Comparison of ENCODE assay signal across 34 cellular contexts in the genomic region with DNA sequence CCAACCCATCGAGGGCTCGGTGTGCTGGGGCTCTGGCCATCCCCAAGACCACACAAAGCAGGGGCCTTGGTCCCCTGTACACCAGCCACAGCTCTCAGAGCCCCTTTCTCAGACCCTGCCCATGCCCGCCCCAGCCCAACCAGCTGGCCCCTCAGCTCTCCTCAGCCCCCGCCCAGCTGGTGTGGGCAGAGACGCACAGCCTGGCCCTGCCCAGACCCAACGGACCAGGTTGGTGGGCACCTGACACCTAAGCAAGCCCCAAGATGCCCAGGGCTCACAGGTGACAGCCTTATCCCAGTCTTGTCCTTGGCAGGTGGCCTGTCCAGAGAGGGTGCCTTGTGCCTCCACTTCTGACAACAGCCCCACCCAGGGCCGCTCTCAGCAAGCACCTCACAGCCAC.
"Had no signal": no experiment of that assay in that cellular context is flagged by ENCODE, and none has a peak within 500 bp of the region (broad histone marks: within the 10 kb centered on the region; RNA-seq: fewer than 3 reads in every experiment).

No MANE protein-coding gene starts in this region.

- H3K4me1 ChIP-seq: adrenal gland, body of pancreas, breast epithelium had no signal

- H3K4me1 Mint-ChIP-seq: activated B cell treated with CpG ODN at 0.5 μM for 24 hours; activated CD4-positive, alpha-beta T cell treated with anti-CD3 and anti-CD28 coated beads, Interleukin-2, amount 10 ng/mL, durations not matched to agents 24 days and 14 days; activated naive CD8-positive, alpha-beta T cell treated with anti-CD3 and anti-CD28 coated beads for 36 hours; activated T-helper 17 cell treated with anti-CD3 and anti-CD28 coated beads, Interleukin-2, amount 50 U/mL, for 72 hours had no signal

- H3K9me3 Mint-ChIP-seq: activated B cell treated with CpG ODN at 0.5 μM for 24 hours; activated CD4-positive, alpha-beta memory T cell treated with anti-CD3 and anti-CD28 coated beads for 36 hours; activated CD4-positive, alpha-beta T cell treated with anti-CD3 and anti-CD28 coated beads, Interleukin-2, amount 10 ng/mL, durations not matched to agents 24 days and 14 days; activated CD8-positive, alpha-beta T cell treated with anti-CD3 and anti-CD28 coated beads for 36 hours; activated naive CD4-positive, alpha-beta T cell treated with anti-CD3 and anti-CD28 coated beads, Interleukin-2, amount 50 U/mL, for 72 hours; activated naive CD8-positive, alpha-beta T cell treated with anti-CD3 and anti-CD28 coated beads for 36 hours; activated T-cell treated with anti-CD3 and anti-CD28 coated beads, Interleukin-2, amount 50 U/mL, for 4 hours; activated T-cell treated with anti-CD3 and anti-CD28 coated beads, Interleukin-2, amount 50 U/mL, for 72 hours; activated T-helper 1 cell treated with anti-CD3 and anti-CD28 coated beads, Interleukin-12 subunit alpha, Interleukin-12 subunit beta, Interleukin-2, Interleukin-4 antibody, amounts not matched to agents 30 ng/mL and 10 ng/mL and 1 ng/mL, durations not matched to agents 14 hours and 24 hours and 36 hours; activated T-helper 17 cell treated with anti-CD3 and anti-CD28 coated beads, Interleukin-2, amount 50 U/mL, for 72 hours; T-helper 1 cell treated with Interleukin-12 subunit alpha and Interleukin-12 subunit beta and Interleukin-4 antibody, amounts not matched to agents 30 μg/mL and 1 μg/mL, for 36 hours; T-helper 2 cell treated with Interferon-gamma antibody and Interleukin-4, amounts not matched to agents 5 μg/mL and 100 μg/mL, for 36 hours had no signal

- H3K27ac Mint-ChIP-seq: activated B cell treated with CpG ODN at 0.5 μM for 24 hours; activated CD4-positive, alpha-beta memory T cell treated with anti-CD3 and anti-CD28 coated beads for 36 hours; activated CD4-positive, alpha-beta T cell treated with anti-CD3 and anti-CD28 coated beads, Interleukin-2, amount 10 ng/mL, durations not matched to agents 24 days and 14 days; activated CD8-positive, alpha-beta T cell treated with anti-CD3 and anti-CD28 coated beads for 36 hours; activated naive CD8-positive, alpha-beta T cell treated with anti-CD3 and anti-CD28 coated beads for 36 hours; activated T-cell treated with anti-CD3 and anti-CD28 coated beads, Interleukin-2, amount 50 U/mL, for 72 hours; activated T-helper 1 cell treated with anti-CD3 and anti-CD28 coated beads, Interleukin-12 subunit alpha, Interleukin-12 subunit beta, Interleukin-2, Interleukin-4 antibody, amounts not matched to agents 30 ng/mL and 10 ng/mL and 1 ng/mL, durations not matched to agents 14 hours and 24 hours and 36 hours; activated T-helper 17 cell treated with anti-CD3 and anti-CD28 coated beads, Interleukin-2, amount 50 U/mL, for 72 hours; T-helper 1 cell treated with Interleukin-12 subunit alpha and Interleukin-12 subunit beta and Interleukin-4 antibody, amounts not matched to agents 30 μg/mL and 1 μg/mL, for 36 hours; T-helper 2 cell treated with Interferon-gamma antibody and Interleukin-4, amounts not matched to agents 5 μg/mL and 100 μg/mL, for 36 hours had no signal

- H3K36me3 Mint-ChIP-seq: activated CD4-positive, alpha-beta memory T cell treated with anti-CD3 and anti-CD28 coated beads for 36 hours; activated naive CD4-positive, alpha-beta T cell treated with anti-CD3 and anti-CD28 coated beads, Interleukin-2, amount 50 U/mL, for 72 hours; activated naive CD8-positive, alpha-beta T cell treated with anti-CD3 and anti-CD28 coated beads for 36 hours had no signal

- H3K4me3 Mint-ChIP-seq: activated B cell treated with CpG ODN at 0.5 μM for 24 hours; activated CD4-positive, alpha-beta memory T cell treated with anti-CD3 and anti-CD28 coated beads for 36 hours; activated CD4-positive, alpha-beta T cell treated with anti-CD3 and anti-CD28 coated beads, Interleukin-2, amount 10 ng/mL, durations not matched to agents 24 days and 14 days; activated CD8-positive, alpha-beta T cell treated with anti-CD3 and anti-CD28 coated beads for 36 hours; activated naive CD8-positive, alpha-beta T cell treated with anti-CD3 and anti-CD28 coated beads for 36 hours; activated T-cell treated with anti-CD3 and anti-CD28 coated beads, Interleukin-2, amount 50 U/mL, for 4 hours; activated T-cell treated with anti-CD3 and anti-CD28 coated beads, Interleukin-2, amount 50 U/mL, for 72 hours; activated T-helper 1 cell treated with anti-CD3 and anti-CD28 coated beads, Interleukin-12 subunit alpha, Interleukin-12 subunit beta, Interleukin-2, Interleukin-4 antibody, amounts not matched to agents 30 ng/mL and 10 ng/mL and 1 ng/mL, durations not matched to agents 14 hours and 24 hours and 36 hours; activated T-helper 17 cell treated with anti-CD3 and anti-CD28 coated beads, Interleukin-2, amount 50 U/mL, for 72 hours; T-helper 1 cell treated with Interleukin-12 subunit alpha and Interleukin-12 subunit beta and Interleukin-4 antibody, amounts not matched to agents 30 μg/mL and 1 μg/mL, for 36 hours; T-helper 2 cell treated with Interferon-gamma antibody and Interleukin-4, amounts not matched to agents 5 μg/mL and 100 μg/mL, for 36 hours had no signal

- H3K36me3 ChIP-seq: adrenal gland, brain microvascular endothelial cell, breast epithelium had no signal

- H3K9me3 ChIP-seq: adrenal gland, body of pancreas, breast epithelium had no signal

- ATAC-seq: activated CD8-positive, alpha-beta T cell treated with anti-CD3 and anti-CD28 coated beads for 36 hours; activated naive CD4-positive, alpha-beta T cell treated with anti-CD3 and anti-CD28 coated beads, Interleukin-2, amount 50 U/mL, for 72 hours; activated T-cell treated with anti-CD3 and anti-CD28 coated beads, Interleukin-2, amount 50 U/mL, for 4 hours; activated T-cell treated with anti-CD3 and anti-CD28 coated beads, Interleukin-2, amount 50 U/mL, for 72 hours; activated T-helper 17 cell treated with anti-CD3 and anti-CD28 coated beads, Interleukin-2, amount 50 U/mL, for 72 hours; body of pancreas had no signal

- DNase-seq: activated B cell treated with CpG ODN at 0.5 μM for 24 hours; activated CD4-positive, alpha-beta memory T cell treated with anti-CD3 and anti-CD28 coated beads for 36 hours; activated CD4-positive, alpha-beta T cell treated with anti-CD3 and anti-CD28 coated beads for 4 hours; activated CD4-positive, alpha-beta T cell treated with anti-CD3 and anti-CD28 coated beads, Interleukin-2, amount 10 ng/mL, durations not matched to agents 24 days and 14 days; activated CD4-positive, alpha-beta T cell treated with anti-CD3 and anti-CD28 coated beads, Interleukin-2, amount 50 U/mL, for 1 hour; activated CD4-positive, alpha-beta T cell treated with anti-CD3 and anti-CD28 coated beads, Interleukin-2, amount 50 U/mL, for 4 hours; activated CD4-positive, CD25-positive, alpha-beta regulatory T cell treated with anti-CD3 and anti-CD28 coated beads, Interleukin-2, amount 50 U/mL, for 72 hours; activated CD8-positive, alpha-beta memory T cell treated with anti-CD3 and anti-CD28 coated beads, Interleukin-2, amount 50 U/mL, for 4 hours; activated CD8-positive, alpha-beta T cell treated with anti-CD3 and anti-CD28 coated beads for 36 hours; activated effector memory CD4-positive, alpha-beta T cell treated with anti-CD3 and anti-CD28 coated beads, Interleukin-2, amount 50 U/mL, for 16 hours; activated gamma-delta T cell treated with Interleukin-2 at 50 U/mL for 16 hours; activated naive CD4-positive, alpha-beta T cell; activated naive CD4-positive, alpha-beta T cell treated with anti-CD3 and anti-CD28 coated beads, Interleukin-2, amount 50 U/mL, for 16 hours; activated naive CD8-positive, alpha-beta T cell treated with anti-CD3 and anti-CD28 coated beads for 36 hours; activated T-cell treated with anti-CD3 and anti-CD28 coated beads for 4 hours; activated T-cell treated with anti-CD3 and anti-CD28 coated beads, Interleukin-2, amount 50 U/mL, for 1 hour; activated T-cell treated with anti-CD3 and anti-CD28 coated beads, Interleukin-2, amount 50 U/mL, for 4 hours; activated T-cell treated with anti-CD3 and anti-CD28 coated beads, Interleukin-2, amount 50 U/mL, for 72 hours; adrenal gland; amniotic stem cell; aorta; brain microvascular endothelial cell; central memory CD4-positive, alpha-beta T cell; T-helper 1 cell; T-helper 2 cell; T-helper 9 cell had no signal

- H3K4me3 ChIP-seq: adrenal gland, body of pancreas, breast epithelium had no signal

- H3K27me3 Mint-ChIP-seq: activated B cell treated with CpG ODN at 0.5 μM for 24 hours; activated CD4-positive, alpha-beta memory T cell treated with anti-CD3 and anti-CD28 coated beads for 36 hours; activated CD4-positive, alpha-beta T cell treated with anti-CD3 and anti-CD28 coated beads, Interleukin-2, amount 10 ng/mL, durations not matched to agents 24 days and 14 days; activated CD8-positive, alpha-beta T cell treated with anti-CD3 and anti-CD28 coated beads for 36 hours; activated naive CD8-positive, alpha-beta T cell treated with anti-CD3 and anti-CD28 coated beads for 36 hours; activated T-helper 17 cell treated with anti-CD3 and anti-CD28 coated beads, Interleukin-2, amount 50 U/mL, for 72 hours had no signal

- H3K27ac ChIP-seq: adrenal gland, body of pancreas, brain microvascular endothelial cell, breast epithelium, VCaP had no signal

- H3K27me3 ChIP-seq: adrenal gland, body of pancreas, brain microvascular endothelial cell, breast epithelium had no signal
